ENCODE assay signal across 20 cellular contexts in genomic region chr11:86727105-86727504, GRCh38.
"Had no signal": no experiment of that assay in that cellular context is flagged by ENCODE, and none has a peak within 500 bp of the region (broad histone marks: within the 10 kb centered on the region; RNA-seq: fewer than 3 reads in every experiment).

No MANE protein-coding gene starts in this region.

- ATAC-seq: gastroesophageal sphincter, left lobe of liver, natural killer cell, pancreas, right cardiac atrium, upper lobe of right lung had no signal

- H3K4me3 Mint-ChIP-seq: mesothelial cell of epicardium; natural killer cell; neural crest cell; stimulated activated naive CD8-positive, alpha-beta T cell treated with anti-CD3 and anti-CD28 coated beads, Interleukin-15, Interleukin-2, amounts not matched to agents 100 ng/mL and 50 ng/mL, for 24 hours had no signal

- H3K9me3 ChIP-seq: pancreas, tibial artery, upper lobe of right lung had no signal

- H3K27me3 Mint-ChIP-seq: progenitor cell of endocrine pancreas had no signal

- H3K27ac ChIP-seq: coronary artery, dorsolateral prefrontal cortex, esophagus muscularis mucosa, gastroesophageal sphincter, pancreas, tibial artery, upper lobe of right lung, vagina had no signal

- H3K27me3 ChIP-seq: dorsolateral prefrontal cortex, esophagus muscularis mucosa, gastroesophageal sphincter, pancreas, tibial artery, upper lobe of right lung, vagina had no signal

- FAIRE-seq: pancreas, small intestine had no signal

- H3K4me1 Mint-ChIP-seq: natural killer cell, neural crest cell had no signal

- DNase-seq: dorsolateral prefrontal cortex; effector CD8-positive, alpha-beta T cell; glutamatergic neuron; natural killer cell; nucleus accumbens; pancreas; right cardiac atrium; small intestine; stimulated activated CD4-positive, alpha-beta T cell treated with anti-CD3 and anti-CD28 coated beads, Interleukin-12 subunit alpha, Interleukin-12 subunit beta, amount 100 ng/mL, for 4 hours; tibial artery; upper lobe of right lung had no signal

- H3K4me3 ChIP-seq: coronary artery, dorsolateral prefrontal cortex, esophagus muscularis mucosa, gastroesophageal sphincter, pancreas, tibial artery, upper lobe of right lung, vagina had no signal

- H3K36me3 ChIP-seq: esophagus muscularis mucosa, gastroesophageal sphincter, pancreas, tibial artery, upper lobe of right lung, vagina had no signal

- H3K4me1 ChIP-seq: esophagus muscularis mucosa, gastroesophageal sphincter, pancreas, tibial artery, upper lobe of right lung, vagina had no signal

- H3K27ac Mint-ChIP-seq: mesothelial cell of epicardium; natural killer cell; progenitor cell of endocrine pancreas; stimulated activated naive CD8-positive, alpha-beta T cell treated with anti-CD3 and anti-CD28 coated beads, Interleukin-15, Interleukin-2, amounts not matched to agents 100 ng/mL and 50 ng/mL, for 24 hours had no signal
